Comparison of ENCODE assay signal across 8 cellular contexts in the genomic region with DNA sequence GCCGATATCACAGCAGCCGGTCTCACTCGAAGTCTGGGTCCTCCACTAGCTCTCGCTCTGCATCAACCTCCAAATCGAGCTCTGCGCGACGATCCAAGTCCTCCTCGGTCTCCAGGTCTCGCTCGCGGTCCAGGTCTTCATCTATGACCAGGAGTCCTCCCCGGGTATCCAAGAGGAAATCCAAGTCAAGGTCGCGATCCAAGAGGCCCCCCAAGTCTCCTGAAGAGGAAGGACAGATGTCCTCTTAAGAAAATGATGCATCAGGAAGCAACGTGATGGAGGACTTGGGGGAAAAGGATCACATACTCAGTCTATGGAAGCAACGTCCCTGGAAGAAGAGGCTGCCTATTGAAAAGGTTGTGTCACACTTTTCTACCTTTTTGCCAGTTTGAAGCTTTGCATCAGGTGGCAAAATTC. TPM values are rescaled to one million over a fixed set of nuclear protein-coding genes. Genes with fewer than 3 reads are reported as not detected.
DNase-seq lines count a peak whose midpoint lies in the region; ATAC-seq and TF ChIP-seq lines count a peak whose summit lies in the region.

No MANE protein-coding gene starts in this region.

- no peaks in the 10 kb centered on the region for H3K27me3 ChIP-seq in CD4-positive, alpha-beta T cell (ENCODE audit: control insufficient read depth, insufficient read depth, low read length)
- H3K27me3 ChIP-seq in HUES48 (ENCODE audit: control insufficient read depth, insufficient read depth, low read length), result peaks cover 10% of the 10 kb centered on the region; the same call in 1 of the 2 replicates

- CTCF ChIA-PET in CD4-positive, alpha-beta T cell (lab: Charles Lee), result interaction anchor here (0.7 to 5.3 kb wide), 15 partner anchors 10 to 725 kb away, joined by 3 to 67 read pairs (median 6); partner anchors contain the start of genes CEP57, ENDOD1 and FAM76B
- CTCF ChIA-PET in activated naive CD4-positive, alpha-beta T cell treated with anti-CD3 and anti-CD28 coated beads, Interleukin-2, amount 10 ng/mL, durations not matched to agents 7 days and 5 days (lab: Charles Lee), result interaction anchor here (0.9 to 10.1 kb wide), 15 partner anchors 8 to 688 kb away, joined by 3 to 143 read pairs (median 5); partner anchors contain the start of genes CWC15, ENDOD1 and KDM4D

- DNase-seq in CD4-positive, alpha-beta T cell, result peak in 2 of 10 experiments; percentile 28 to 37
- DNase-seq in activated naive CD4-positive, alpha-beta T cell treated with anti-CD3 and anti-CD28 coated beads, Interleukin-2, amount 10 ng/mL, durations not matched to agents 7 days and 5 days, result peak; percentile 64
- no peak for DNase-seq in left cardiac atrium
- peak; percentile 31 for DNase-seq in retinal pigment epithelial cell (ENCODE audit: low read depth)

- H3K4me3 ChIP-seq in HUES48 (ENCODE audit: low read depth, low read length) (peak overlapping the region; percentile 88), retinal pigment epithelial cell (ENCODE audit: low read length) (peak overlapping the region; percentile 59)

- H3K27me3 Mint-ChIP-seq in CD4-positive, alpha-beta T cell, result no peaks in the 10 kb centered on the region
- H3K27me3 Mint-ChIP-seq in activated naive CD4-positive, alpha-beta T cell treated with anti-CD3 and anti-CD28 coated beads, Interleukin-2, amount 10 ng/mL, durations not matched to agents 7 days and 5 days, result peaks cover under 1% of the 10 kb centered on the region

- peak; percentile 35 for ATAC-seq in CD4-positive, alpha-beta T cell (ENCODE audit: poor library complexity)
- ATAC-seq in left cardiac atrium, result peak; percentile 1 to 2
- ATAC-seq in GM19455 (IDR thresholded peaks at IDR 0.05; ENCODE audit: unreplicated experiment), result no peak
- ATAC-seq in GM19328 (IDR thresholded peaks at IDR 0.05; ENCODE audit: unreplicated experiment), result no peak
- ATAC-seq in HG02798 (IDR thresholded peaks at IDR 0.05; ENCODE audit: poor library complexity, unreplicated experiment), result no peak

- no peaks in the 10 kb centered on the region for H3K9me3 Mint-ChIP-seq in CD4-positive, alpha-beta T cell
- H3K9me3 Mint-ChIP-seq in activated naive CD4-positive, alpha-beta T cell treated with anti-CD3 and anti-CD28 coated beads, Interleukin-2, amount 10 ng/mL, durations not matched to agents 7 days and 5 days, result no peaks in the 10 kb centered on the region

- peaks cover 32% of the 10 kb centered on the region for H3K36me3 Mint-ChIP-seq in CD4-positive, alpha-beta T cell (ENCODE audit: low read depth)
- H3K36me3 Mint-ChIP-seq in activated naive CD4-positive, alpha-beta T cell treated with anti-CD3 and anti-CD28 coated beads, Interleukin-2, amount 10 ng/mL, durations not matched to agents 7 days and 5 days, result peaks cover 17% of the 10 kb centered on the region

- no peaks in the 10 kb centered on the region for H3K36me3 ChIP-seq in HUES48 (ENCODE audit: control insufficient read depth, insufficient read depth, low read length)

- POLR2A ChIA-PET in CD4-positive, alpha-beta T cell (lab: Charles Lee), result interaction anchor here (0.6 to 4.1 kb wide), 37 partner anchors 9 to 1369 kb away, joined by 3 to 266 read pairs (median 7); partner anchors contain the start of genes C11orf54, CCDC82, CEP57 and CWC15

- no peak for TF ChIP-seq CTCF in CD4-positive, alpha-beta T cell (IDR thresholded peaks at IDR 0.05)
- TF ChIP-seq CTCF in retinal pigment epithelial cell (conservative IDR thresholded peaks at IDR 0.05; ENCODE audit: low read depth, low read length), result no peak

- peak overlapping the region; percentile 87 for H3K27ac ChIP-seq in CD4-positive, alpha-beta T cell (ENCODE audit: low read depth, low read length)
- H3K27ac ChIP-seq in HUES48 (ENCODE audit: low read depth, low read length), result peak overlapping the region; percentile 73

- intact Hi-C loops in CD4-positive, alpha-beta T cell (cut with DNase I, micrococcal nuclease), result loop anchor here (1.0 to 10.0 kb wide), 7 partner anchors 21 to 1324 kb away; partner anchors contain the start of genes ENDOD1 (in 2 of the 2), CEP57 (in 1 of the 2), CWC15 (in 1 of the 2) and FAM76B (in 1 of the 2)
- intact Hi-C loops in left cardiac atrium (cut with DNase I), result loop anchor here in 1 of 2 donors (2.0 to 10.0 kb wide), 4 partner anchors 83 to 1327 kb away; partner anchors contain the start of genes CWC15, JRKL and KDM4D

- no peaks in the 10 kb centered on the region for H3K9me3 ChIP-seq in CD4-positive, alpha-beta T cell (ENCODE audit: control insufficient read depth, low read length)
- H3K9me3 ChIP-seq in HUES48 (ENCODE audit: control insufficient read depth, insufficient read depth, low read length), result no peaks in the 10 kb centered on the region

- peak overlapping the region; percentile 98 for H3K4me3 Mint-ChIP-seq in CD4-positive, alpha-beta T cell
- H3K4me3 Mint-ChIP-seq in activated naive CD4-positive, alpha-beta T cell treated with anti-CD3 and anti-CD28 coated beads, Interleukin-2, amount 10 ng/mL, durations not matched to agents 7 days and 5 days, result peak overlapping the region; percentile 89

- H3K27ac Mint-ChIP-seq in CD4-positive, alpha-beta T cell, result peak overlapping the region; percentile 99
- peak overlapping the region; percentile 97 for H3K27ac Mint-ChIP-seq in activated naive CD4-positive, alpha-beta T cell treated with anti-CD3 and anti-CD28 coated beads, Interleukin-2, amount 10 ng/mL, durations not matched to agents 7 days and 5 days

- peaks cover 13% of the 10 kb centered on the region for H3K4me1 ChIP-seq in HUES48 (ENCODE audit: control insufficient read depth, insufficient read depth, low read length)

- peaks cover 38% of the 10 kb centered on the region for H3K4me1 Mint-ChIP-seq in CD4-positive, alpha-beta T cell (ENCODE audit: low read depth)
- H3K4me1 Mint-ChIP-seq in activated naive CD4-positive, alpha-beta T cell treated with anti-CD3 and anti-CD28 coated beads, Interleukin-2, amount 10 ng/mL, durations not matched to agents 7 days and 5 days, result peaks cover 24% of the 10 kb centered on the region

- peak overlapping the region; percentile 81 for H3K9ac ChIP-seq in HUES48 (ENCODE audit: low read depth, low read length)

RNA-seq across cellular contexts. Expression of gene SRSF8, which starts 1.1 kb away (rescaled TPM):
- 10 to 100 TPM; 67.2 to 67.9 TPM for total RNA-seq in CD4-positive, alpha-beta T cell
- total RNA-seq in left cardiac atrium, result 10 to 100 TPM; 23.5 to 37.2 TPM

RNA-seq across cellular contexts. Expression of gene KDM4F, which starts 18.6 kb away (rescaled TPM):
- not detected for total RNA-seq in CD4-positive, alpha-beta T cell
- not detected for total RNA-seq in left cardiac atrium

RNA-seq across cellular contexts. Expression of gene ENDOD1, which starts 21.8 kb away (rescaled TPM):
- 1 to 10 TPM; 3.8 to 4.4 TPM for total RNA-seq in CD4-positive, alpha-beta T cell
- total RNA-seq in left cardiac atrium, result 10 to 100 TPM; 13.4 to 19.8 TPM

RNA-seq across cellular contexts. Expression of gene KDM4E, which starts 42.8 kb away (rescaled TPM):
- not detected for total RNA-seq in CD4-positive, alpha-beta T cell
- total RNA-seq in left cardiac atrium, result not detected

Comparison
In these comparisons a context has a peak if more than half of its experiments do, and no peak if none do; other contexts are left out.
1. ATAC-seq: peak in CD4-positive, alpha-beta T cell (single experiment) and left cardiac atrium (2 of 2); none in GM19455 (single experiment), GM19328 (single experiment) and HG02798 (single experiment).